8 cellular contexts compared by ENCODE assay signal in the genomic region with DNA sequence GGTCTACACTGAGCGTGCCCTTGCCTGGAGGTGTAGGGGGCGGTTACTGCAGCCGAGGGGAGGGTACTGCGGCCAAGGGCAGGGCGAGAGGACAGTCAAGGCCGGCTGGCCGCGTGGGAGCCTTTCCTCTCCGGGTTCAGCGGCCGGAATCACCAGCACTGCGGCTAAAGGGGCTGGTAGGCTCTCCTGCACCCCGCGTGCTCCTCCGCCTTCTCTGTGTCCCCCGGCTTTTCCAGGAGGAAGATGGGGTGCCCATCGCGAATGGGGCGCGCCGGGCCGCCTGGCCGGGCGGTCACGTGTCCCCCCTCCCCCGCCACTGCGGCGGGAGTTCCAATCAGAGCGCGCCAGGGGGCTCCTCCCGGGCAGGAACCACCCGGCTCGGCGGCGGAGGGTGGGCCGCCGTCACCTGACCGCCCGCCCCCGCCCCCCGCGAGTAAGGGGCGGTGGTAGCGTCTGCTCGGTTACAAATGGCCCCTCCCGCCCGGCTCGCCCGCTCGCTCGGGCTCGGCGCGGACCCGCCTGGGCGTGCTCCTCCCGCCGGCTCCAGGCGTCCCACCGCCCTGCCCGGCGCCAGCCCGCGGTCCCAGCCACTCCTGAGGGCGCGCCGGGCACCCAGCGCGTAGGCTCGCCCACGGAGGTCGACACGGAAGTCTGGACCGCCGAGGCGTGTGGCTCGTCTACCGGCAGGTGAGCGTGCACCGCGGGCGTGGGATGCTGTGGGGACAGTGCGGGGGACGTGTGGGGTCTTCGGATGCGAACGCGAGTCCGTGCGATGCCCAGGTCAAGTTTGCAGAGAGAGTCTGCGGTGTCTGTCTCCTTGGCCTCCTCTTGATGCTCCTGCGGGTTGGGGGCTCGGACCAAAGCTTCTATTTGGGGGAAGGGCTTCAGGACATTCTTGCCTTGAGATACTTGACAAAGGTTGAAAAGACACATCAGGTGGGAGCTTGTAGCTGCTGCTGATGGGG.
DNase-seq lines count a peak whose midpoint lies in the region; ATAC-seq and TF ChIP-seq lines count a peak whose summit lies in the region.

No MANE protein-coding gene starts in this region.

- POLR2A ChIA-PET in activated CD4-positive, alpha-beta memory T cell treated with anti-CD3 and anti-CD28 coated beads for 36 hours (lab: Charles Lee) = no interaction called here

- peak overlapping the region; percentile 43 for H2BK120ac ChIP-seq in trophoblast cell (ENCODE audit: insufficient read depth, low read length, poor library complexity)

- peak; percentile 46 for ATAC-seq in GM18498 (IDR thresholded peaks at IDR 0.05; ENCODE audit: unreplicated experiment)

- H3K36me3 Mint-ChIP-seq in IgD-negative memory B cell = no peaks in the 10 kb centered on the region
- no peaks in the 10 kb centered on the region for H3K36me3 Mint-ChIP-seq in activated CD4-positive, alpha-beta memory T cell treated with anti-CD3 and anti-CD28 coated beads for 36 hours
- H3K36me3 Mint-ChIP-seq in glutamatergic neuron (ENCODE audit: unreplicated experiment) = peaks cover 5% of the 10 kb centered on the region

- peaks cover 22% of the 10 kb centered on the region for H3K27me3 Mint-ChIP-seq in IgD-negative memory B cell
- peaks cover 64% of the 10 kb centered on the region for H3K27me3 Mint-ChIP-seq in activated CD4-positive, alpha-beta memory T cell treated with anti-CD3 and anti-CD28 coated beads for 36 hours
- H3K27me3 Mint-ChIP-seq in glutamatergic neuron (ENCODE audit: unreplicated experiment) = peaks cover 25% of the 10 kb centered on the region

- H4K8ac ChIP-seq in trophoblast cell (ENCODE audit: low read depth, low read length) = peak overlapping the region; percentile 57

- H3K27ac Mint-ChIP-seq in IgD-negative memory B cell (peak overlapping the region; percentile 27 to 89 (median 54)), glutamatergic neuron (ENCODE audit: unreplicated experiment) (no peak overlapping the region)
- H3K27ac Mint-ChIP-seq in activated CD4-positive, alpha-beta memory T cell treated with anti-CD3 and anti-CD28 coated beads for 36 hours = no peak overlapping the region

- H2AK5ac ChIP-seq in trophoblast cell (ENCODE audit: low read length) = no peak overlapping the region

- H3K9ac ChIP-seq in trophoblast cell (ENCODE audit: low read length) = no peak overlapping the region

- no peak overlapping the region for H2BK5ac ChIP-seq in trophoblast cell (ENCODE audit: low read depth, low read length, poor library complexity)

- intact Hi-C loops in activated CD4-positive, alpha-beta memory T cell treated with anti-CD3 and anti-CD28 coated beads for 36 hours (cut with micrococcal nuclease) = loop anchor here (10.0 kb wide), 2 partner anchors 104 to 116 kb away; no protein-coding TSS in a partner anchor

- H4K12ac ChIP-seq in trophoblast cell (ENCODE audit: low read depth, low read length) = peak overlapping the region; percentile 58

- H3K9me3 Mint-ChIP-seq in IgD-negative memory B cell = no peaks in the 10 kb centered on the region
- no peaks in the 10 kb centered on the region for H3K9me3 Mint-ChIP-seq in activated CD4-positive, alpha-beta memory T cell treated with anti-CD3 and anti-CD28 coated beads for 36 hours
- H3K9me3 Mint-ChIP-seq in glutamatergic neuron (ENCODE audit: unreplicated experiment) = peaks cover 12% of the 10 kb centered on the region

- H3K9me3 ChIP-seq in trophoblast cell (ENCODE audit: insufficient read depth, low read depth, low read length) = peaks cover 3% of the 10 kb centered on the region

- TF ChIP-seq CTCF in glutamatergic neuron (IDR thresholded peaks at IDR 0.05; ENCODE audit: partially characterized antibody, unreplicated experiment) = no peak

- H3K4me2 ChIP-seq in trophoblast cell (ENCODE audit: low read length) = peak overlapping the region; percentile 76

- peak overlapping the region; percentile 79 for H3K4me3 ChIP-seq in trophoblast cell (ENCODE audit: low read depth, low read length)

- H3K27ac ChIP-seq in trophoblast cell (ENCODE audit: low read depth, low read length) = no peak overlapping the region

- peak overlapping the region; percentile 31 for H4K91ac ChIP-seq in trophoblast cell (ENCODE audit: low read depth, low read length)

- no peaks in the 10 kb centered on the region for H3K79me2 ChIP-seq in trophoblast cell (ENCODE audit: control insufficient read depth, insufficient read depth, low read length, poor library complexity)

- H2AFZ ChIP-seq in trophoblast cell (ENCODE audit: insufficient read depth, low read length, poor library complexity) = peak overlapping the region; percentile 94

- no peak overlapping the region for H3K4ac ChIP-seq in trophoblast cell (ENCODE audit: low read depth, low read length)

- WGBS in trophoblast cell (ENCODE audit: extremely low coverage, insufficient coverage, insufficient read length) = no CpG with 5 or more reads among the region's 93 CpGs

- CTCF ChIA-PET in activated CD4-positive, alpha-beta memory T cell treated with anti-CD3 and anti-CD28 coated beads for 36 hours (lab: Charles Lee) = no interaction called here

- no peaks in the 10 kb centered on the region for H3K36me3 ChIP-seq in trophoblast cell (ENCODE audit: control insufficient read depth in 1 of 2, insufficient read depth in 2 of 2, low read length in 2 of 2)

- H3K18ac ChIP-seq in trophoblast cell (ENCODE audit: low read length) = peak overlapping the region; percentile 79

- no peak overlapping the region for H3K23ac ChIP-seq in trophoblast cell (ENCODE audit: low read length)

- H3K4me3 Mint-ChIP-seq in IgD-negative memory B cell (peak overlapping the region; percentile 87 to 98 (median 93)), glutamatergic neuron (ENCODE audit: unreplicated experiment) (peak overlapping the region; percentile 91)
- peak overlapping the region; percentile 21 for H3K4me3 Mint-ChIP-seq in activated CD4-positive, alpha-beta memory T cell treated with anti-CD3 and anti-CD28 coated beads for 36 hours

- no peak overlapping the region for H2BK12ac ChIP-seq in trophoblast cell (ENCODE audit: low read length)

- H3K14ac ChIP-seq in trophoblast cell (ENCODE audit: low read length) = peak overlapping the region; percentile 65

- peaks cover 20 to 29% of the 10 kb centered on the region in 2 experiments for H3K4me1 ChIP-seq in trophoblast cell (ENCODE audit: control insufficient read depth in 1 of 2, insufficient read depth in 2 of 2, low read length in 2 of 2)

- peak; percentile 84 for DNase-seq in AG08396 (ENCODE audit: low spot score)
- DNase-seq in activated CD4-positive, alpha-beta memory T cell treated with anti-CD3 and anti-CD28 coated beads for 36 hours = no peak
- peak; percentile 81 for DNase-seq in glutamatergic neuron
- DNase-seq in trophoblast cell = peak in 1 of 2 donors; percentile 12
- DNase-seq in SKM-1 treated with dmso at 0.1 percent for 144 hours (lab: John Stamatoyannopoulos, UW; ENCODE audit: unreplicated experiment) = no peak
- DNase-seq in GF-D8 (lab: John Stamatoyannopoulos, UW) = no peak

- H3K4me1 Mint-ChIP-seq in IgD-negative memory B cell = peaks cover 31 to 36% (median 32%) of the 10 kb centered on the region in 3 donors
- H3K4me1 Mint-ChIP-seq in activated CD4-positive, alpha-beta memory T cell treated with anti-CD3 and anti-CD28 coated beads for 36 hours (ENCODE audit: low read depth) = peaks cover 39% of the 10 kb centered on the region
- peaks cover 11% of the 10 kb centered on the region for H3K4me1 Mint-ChIP-seq in glutamatergic neuron (ENCODE audit: low read depth, unreplicated experiment)

- peaks cover 54% of the 10 kb centered on the region for H3K27me3 ChIP-seq in trophoblast cell (ENCODE audit: insufficient read depth, low read length)

- H3K79me1 ChIP-seq in trophoblast cell (ENCODE audit: low read length) = peaks cover 4% of the 10 kb centered on the region

Comparison
In these comparisons a context has a peak if more than half of its experiments do, and no peak if none do; other contexts are left out.
1. DNase-seq: peak in AG08396 (single experiment) and glutamatergic neuron (single experiment); none in activated CD4-positive, alpha-beta memory T cell treated with anti-CD3 and anti-CD28 coated beads for 36 hours (single experiment), SKM-1 treated with dmso at 0.1 percent for 144 hours (single experiment) and GF-D8 (single experiment).
2. H3K27ac Mint-ChIP-seq: peak in IgD-negative memory B cell (3 of 3); none in activated CD4-positive, alpha-beta memory T cell treated with anti-CD3 and anti-CD28 coated beads for 36 hours (single experiment) and glutamatergic neuron (single experiment).
3. H3K4me3 Mint-ChIP-seq: peak in every context shown above with its lines; median percentile 93 in IgD-negative memory B cell; 91 in glutamatergic neuron; 21 in activated CD4-positive, alpha-beta memory T cell treated with anti-CD3 and anti-CD28 coated beads for 36 hours.